ENCODE assay signal across 8 cellular contexts in genomic region chr15:67098768-67099282, GRCh38. TPM values are rescaled to one million over a fixed set of nuclear protein-coding genes. Genes with fewer than 3 reads are reported as not detected.
DNase-seq lines count a peak whose midpoint lies in the region; ATAC-seq and TF ChIP-seq lines count a peak whose summit lies in the region.

No MANE protein-coding gene starts in this region.

- no peaks in the 10 kb centered on the region for H3K27me3 ChIP-seq in CD8-positive, alpha-beta memory T cell (ENCODE audit: insufficient read depth, low read length, poor library complexity, severe bottlenecking)
- H3K27me3 ChIP-seq in SJSA1 (replicated peaks) (no peaks in the 10 kb centered on the region), esophagus squamous epithelium (no peaks in the 10 kb centered on the region), prostate gland (replicated peaks; ENCODE audit: insufficient read depth) (no peaks in the 10 kb centered on the region), Karpas-422 (ENCODE audit: low read length) (no peaks in the 10 kb centered on the region)

- H3K4me1 Mint-ChIP-seq in CD8-positive, alpha-beta memory T cell, result peaks cover 55 to 59% (median 59%) of the 10 kb centered on the region in 3 donors

- H3K9me2 ChIP-seq in Karpas-422 (replicated peaks; ENCODE audit: insufficient read depth, low read length), result no peaks in the 10 kb centered on the region

- no peaks in the 10 kb centered on the region for H3K36me3 ChIP-seq in CD8-positive, alpha-beta memory T cell (ENCODE audit: insufficient read depth, low read length)
- H3K36me3 ChIP-seq in SJSA1 (peaks cover 21% of the 10 kb centered on the region; the same call in 1 of the 2 replicates), esophagus squamous epithelium (peaks cover 0 to 26% (median 0%) of the 10 kb centered on the region in 3 donors), prostate gland (no peaks in the 10 kb centered on the region), Karpas-422 (ENCODE audit: insufficient read depth, low read length) (no peaks in the 10 kb centered on the region)

- peaks cover 0 to 51% (median 13%) of the 10 kb centered on the region in 3 donors for H3K36me3 Mint-ChIP-seq in CD8-positive, alpha-beta memory T cell

- H2AFZ ChIP-seq in Karpas-422 (ENCODE audit: low read length), result no peak overlapping the region

- peak overlapping the region; percentile 60 for H3K27ac ChIP-seq in CD8-positive, alpha-beta memory T cell (ENCODE audit: low read depth, low read length)
- H3K27ac ChIP-seq in SJSA1 (peak overlapping the region; percentile 87), esophagus squamous epithelium (peak overlapping the region; percentile 78 to 89 (median 84)), prostate gland (peak overlapping the region; percentile 80 to 81), Karpas-422 (ENCODE audit: low read length) (no peak overlapping the region)

- H3K79me2 ChIP-seq in Karpas-422 (ENCODE audit: low read length), result no peaks in the 10 kb centered on the region

- intact Hi-C loops in esophagus squamous epithelium (cut with DNase I), result no loop called here
- intact Hi-C loops in prostate gland (cut with DNase I), result no loop called here

- no peaks in the 10 kb centered on the region for H3K9me3 ChIP-seq in CD8-positive, alpha-beta memory T cell (ENCODE audit: low read length)
- H3K9me3 ChIP-seq in SJSA1 (replicated peaks) (no peaks in the 10 kb centered on the region), esophagus squamous epithelium (no peaks in the 10 kb centered on the region), prostate gland (no peaks in the 10 kb centered on the region), Karpas-422 (ENCODE audit: low read length) (no peaks in the 10 kb centered on the region)

- no peak for TF ChIP-seq CTCF in esophagus squamous epithelium (IDR thresholded peaks at IDR 0.05)
- no peak for TF ChIP-seq CTCF in prostate gland (IDR thresholded peaks at IDR 0.05)

- no peak for DNase-seq in CD8-positive, alpha-beta memory T cell
- no peak for DNase-seq in SJSA1 (ENCODE audit: low read depth in 1 of 2, low spot score in 2 of 2)
- DNase-seq in esophagus squamous epithelium (lab: John Stamatoyannopoulos, UW), result no peak
- no peak for DNase-seq in prostate gland (ENCODE audit: low spot score)
- no peak for DNase-seq in anterior cingulate cortex (lab: John Stamatoyannopoulos, UW)
- DNase-seq in Karpas-422, result no peak

- peak overlapping the region; percentile 72 to 95 (median 84) for H3K4me3 Mint-ChIP-seq in CD8-positive, alpha-beta memory T cell

- POLR2A ChIA-PET in CD8-positive, alpha-beta memory T cell (lab: Charles Lee), result interaction anchor here (0.6 to 1.4 kb wide), 3 partner anchors 13 to 714 kb away, joined by 3 read pairs; no protein-coding TSS in a partner anchor

- ATAC-seq in HG02970 (IDR thresholded peaks at IDR 0.05; ENCODE audit: low FRiP score, unreplicated experiment) (no peak), HG02870 (IDR thresholded peaks at IDR 0.05; ENCODE audit: unreplicated experiment) (no peak)

- no peak overlapping the region for H3K4me2 ChIP-seq in Karpas-422 (ENCODE audit: low read depth, low read length, poor library complexity, severe bottlenecking)

- H3K9me3 Mint-ChIP-seq in CD8-positive, alpha-beta memory T cell, result no peaks in the 10 kb centered on the region

- peaks cover 14% of the 10 kb centered on the region; the same call in 1 of the 2 replicates for H4K20me1 ChIP-seq in Karpas-422 (ENCODE audit: insufficient read depth, low read depth, low read length)

- CTCF ChIA-PET in CD8-positive, alpha-beta memory T cell (lab: Charles Lee), result interaction anchor here (0.8 to 1.6 kb wide), 4 partner anchors 20 to 33 kb away, joined by 3 to 5 read pairs (median 4); partner anchors contain the start of gene SMAD3

- H3K4me3 ChIP-seq in CD8-positive, alpha-beta memory T cell (ENCODE audit: low read length), result peak overlapping the region; percentile 51
- H3K4me3 ChIP-seq in SJSA1 (peak overlapping the region; percentile 17), esophagus squamous epithelium (peak overlapping the region in 2 of 4 donors; percentile 13 to 49), prostate gland (peak overlapping the region in 1 of 2 donors; percentile 4), Karpas-422 (ENCODE audit: low read length) (no peak overlapping the region)

- TF ChIP-seq POLR2A in esophagus squamous epithelium (IDR thresholded peaks at IDR 0.05), result no peak
- TF ChIP-seq POLR2A in prostate gland (IDR thresholded peaks at IDR 0.05), result no peak

- H3K27ac Mint-ChIP-seq in CD8-positive, alpha-beta memory T cell, result peak overlapping the region in 7 of 8 donors; percentile 89 to 100 (median 97)

- WGBS in esophagus squamous epithelium, 2 donors, result 75 to 85% methylated on average over 5 to 6 of the region's 8 CpGs
- WGBS in prostate gland, result 77% methylated on average over 8 of the region's 8 CpGs

- no peaks in the 10 kb centered on the region for H3K27me3 Mint-ChIP-seq in CD8-positive, alpha-beta memory T cell

- no peak overlapping the region for H3K9ac ChIP-seq in Karpas-422 (ENCODE audit: low read length)

- H3K4me1 ChIP-seq in CD8-positive, alpha-beta memory T cell (ENCODE audit: insufficient read depth, low read length), result peaks cover 91% of the 10 kb centered on the region
- H3K4me1 ChIP-seq in SJSA1 (replicated peaks) (peaks cover 76% of the 10 kb centered on the region), esophagus squamous epithelium (peaks cover 36 to 93% (median 68%) of the 10 kb centered on the region in 3 donors), prostate gland (replicated peaks) (peaks cover 12% of the 10 kb centered on the region), Karpas-422 (ENCODE audit: low read length) (peaks cover 70% of the 10 kb centered on the region)

RNA-seq across cellular contexts. Expression of gene SMAD3, which starts 33.4 kb away (rescaled TPM):
- 10 to 100 TPM; 30.2 to 34.2 TPM for total RNA-seq in CD8-positive, alpha-beta memory T cell
- 31.7 TPM for polyA plus RNA-seq in CD8-positive, alpha-beta memory T cell
- total RNA-seq in SJSA1 (2014; rRNA removed; shearing (Covaris generic)), result 19.5 and 22.0 TPM in 2 replicates
- total RNA-seq in esophagus squamous epithelium (100 to 1,000 TPM in 2 of 4 donors, 10 to 100 TPM in 2; 70.8 to 134 (median 105) TPM), prostate gland (10 to 100 TPM; 30.6 to 45.4 TPM)
- total RNA-seq in Karpas-422 (2014; rRNA removed; shearing (Covaris generic); ENCODE audit: low replicate concordance), result 12.8 and 27.7 TPM in 2 replicates
